8 cellular contexts compared by ENCODE assay signal in the genomic region with DNA sequence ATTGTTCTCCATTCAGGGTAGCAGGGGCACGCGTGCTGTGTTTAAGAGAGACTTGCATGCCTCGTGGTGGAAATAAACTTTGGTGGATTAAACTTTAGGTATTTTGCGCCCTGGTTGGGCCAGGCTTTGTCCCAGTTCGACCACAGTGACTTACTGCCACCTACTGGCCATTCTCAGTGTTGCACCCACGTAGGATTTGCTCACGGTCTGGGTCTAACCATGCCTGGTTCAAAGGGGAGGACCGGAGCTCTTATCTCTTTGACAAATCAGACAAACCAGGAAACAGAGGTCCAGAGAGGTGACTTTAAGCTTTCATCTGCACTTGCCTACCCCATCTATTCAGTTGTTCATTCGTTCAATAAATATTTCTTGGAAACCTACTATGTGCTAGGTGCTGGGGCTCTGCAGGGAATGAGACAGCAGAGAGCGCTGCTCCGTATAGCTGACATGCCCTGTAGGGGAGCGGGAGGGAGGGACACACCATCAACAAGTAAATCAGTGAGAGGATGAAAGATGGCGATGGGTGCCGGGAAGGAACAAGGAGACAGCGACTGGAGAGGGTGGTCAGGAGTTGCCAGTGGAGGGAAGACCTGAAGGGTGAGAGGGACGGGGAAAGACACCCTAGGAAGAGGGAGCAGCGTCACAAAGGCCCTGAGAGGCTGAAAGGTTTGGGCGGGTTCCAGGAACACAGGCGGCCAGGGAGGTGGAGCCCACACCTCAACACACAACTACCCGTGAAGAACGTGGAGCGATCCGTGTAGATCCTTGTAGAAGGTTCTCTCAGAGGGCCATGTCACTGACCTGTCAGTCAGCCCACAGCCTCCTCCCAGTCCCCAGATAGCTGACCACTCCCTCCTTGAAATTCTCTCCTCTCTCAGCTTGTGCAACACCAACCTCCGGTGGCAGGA. TPM values are rescaled to one million over a fixed set of nuclear protein-coding genes. Genes with fewer than 3 reads are reported as not detected.
A peak's percentile ranks its signal among the peaks of the same experiment; 100 is the strongest.
DNase-seq lines count a peak whose midpoint lies in the region; ATAC-seq and TF ChIP-seq lines count a peak whose summit lies in the region.

No MANE protein-coding gene starts in this region.

- intact Hi-C loops in colonic mucosa (cut with DNase I) (loop anchor here (2.0 to 10.0 kb wide), 3 partner anchors 88 to 364 kb away; no protein-coding TSS in a partner anchor), left colon (cut with DNase I, micrococcal nuclease) (loop anchor here in 1 of 2 donors (5.0 to 10.0 kb wide), 2 partner anchors 154 to 367 kb away; no protein-coding TSS in a partner anchor)

- no peaks in the 10 kb centered on the region for H3K36me3 ChIP-seq in colonic mucosa

- peaks cover 5% of the 10 kb centered on the region for H3K4me1 ChIP-seq in colonic mucosa

- H3K9me3 ChIP-seq in colonic mucosa = no peaks in the 10 kb centered on the region

- peak; percentile 96 for TF ChIP-seq CTCF in colonic mucosa (IDR thresholded peaks at IDR 0.05)

- peak; percentile 84 for DNase-seq in AG08396 (ENCODE audit: low spot score)
- DNase-seq in NCI-H446 (lab: John Stamatoyannopoulos, UW) = peak; percentile 84 to 94
- peak; percentile 85 to 88 for DNase-seq in activated CD4-positive, alpha-beta T cell treated with anti-CD3 and anti-CD28 coated beads for 24 hours (ENCODE audit: low read depth in 2 of 2)
- peak; percentile 97 for DNase-seq in colonic mucosa
- DNase-seq in left colon = peak; percentile 82 to 93
- peak; percentile 94 for DNase-seq in stimulated activated CD4-positive, alpha-beta T cell treated with anti-CD3 and anti-CD28 coated beads, Interleukin-2, amount 100 ng/mL, for 48 hours

- peak overlapping the region; percentile 83 for H3K27ac ChIP-seq in colonic mucosa

- peak overlapping the region; percentile 1 to 66 for H3K9ac ChIP-seq in colonic mucosa (ENCODE audit: low read depth in 2 of 2, low read length in 2 of 2)

- no peaks in the 10 kb centered on the region for H3K27me3 ChIP-seq in colonic mucosa

- H3K4me3 ChIP-seq in colonic mucosa = peak overlapping the region; percentile 22

- ATAC-seq in GM18907 (IDR thresholded peaks at IDR 0.05; ENCODE audit: unreplicated experiment) (peak; percentile 77), HG03280 (IDR thresholded peaks at IDR 0.05; ENCODE audit: unreplicated experiment) (peak; percentile 69), left colon (peak; percentile 80)

RNA-seq across cellular contexts. Expression of a gene that starts 27.2 kb away (rescaled TPM):
- 100 to 1,000 TPM; 116 to 130 TPM for total RNA-seq in colonic mucosa
- 100 to 1,000 TPM; 135 to 139 TPM for total RNA-seq in left colon

Comparison
In these comparisons a context has a peak if more than half of its experiments do, and no peak if none do; other contexts are left out.
1. Peak in every context shown above with its lines: DNase-seq, ATAC-seq, H3K4me3 ChIP-seq and H3K27ac ChIP-seq.